Comparison of ENCODE assay signal across 9 cellular contexts in the genomic region with DNA sequence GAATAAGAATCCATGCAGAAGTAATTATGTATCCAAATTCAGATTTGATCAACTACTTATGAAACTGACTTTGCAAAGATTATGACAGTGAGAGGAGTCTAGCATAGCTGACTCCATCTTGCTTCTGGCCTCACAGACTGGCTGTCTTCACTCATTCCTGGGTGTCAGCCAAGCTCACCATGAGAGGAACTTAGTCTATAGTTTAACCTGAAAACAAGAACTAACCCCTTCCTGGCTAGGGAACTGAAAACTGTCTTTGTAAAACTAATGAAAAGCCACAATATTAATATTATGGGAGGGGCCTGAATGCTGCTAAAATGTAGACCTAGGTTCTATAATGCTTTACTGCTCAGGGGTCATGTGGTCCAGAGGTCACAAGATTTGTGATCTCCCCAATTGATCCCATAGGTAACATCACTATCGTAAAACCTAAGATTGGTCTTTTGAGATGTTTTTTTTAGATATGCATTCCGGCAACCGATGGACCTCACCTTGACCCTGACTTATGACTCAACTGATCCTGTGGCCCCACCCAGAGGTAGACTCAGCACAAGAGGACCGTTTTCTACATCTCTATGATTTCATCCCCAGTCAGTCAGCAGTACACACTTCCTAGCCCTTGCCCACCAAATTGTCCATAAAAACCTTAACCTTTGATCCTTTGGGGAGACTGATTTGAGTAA. TPM values are rescaled to one million over a fixed set of nuclear protein-coding genes. Genes with fewer than 3 reads are reported as not detected.
DNase-seq lines count a peak whose midpoint lies in the region; ATAC-seq and FAIRE-seq lines count a peak whose summit lies in the region.
"Had no signal": no experiment of that assay in that cellular context is flagged by ENCODE, and none has a peak within 500 bp of the region (broad histone marks: within the 10 kb centered on the region; RNA-seq: fewer than 3 reads in every experiment).

No MANE protein-coding gene starts in this region.

- no peak overlapping the region for H3K4me3 ChIP-seq in small intestine (ENCODE audit: low read depth in 1 of 2, low read length in 2 of 2)

- ATAC-seq in GM19328 (IDR thresholded peaks at IDR 0.05; ENCODE audit: unreplicated experiment) (peak; percentile 70), HG02852 (IDR thresholded peaks at IDR 0.05; ENCODE audit: unreplicated experiment) (peak; percentile 75)
- ATAC-seq: Panc1 had no signal

- no peaks in the 10 kb centered on the region for H3K36me3 ChIP-seq in small intestine (ENCODE audit: control insufficient read depth in 2 of 2, insufficient read depth in 2 of 2, low read length in 2 of 2)

- H3K4me1 ChIP-seq in small intestine (ENCODE audit: control insufficient read depth in 2 of 2, insufficient read depth in 1 of 2, low read depth in 1 of 2, low read length in 1 of 2) = peaks cover 0 to 7% of the 10 kb centered on the region in 2 donors

- no peak for FAIRE-seq in small intestine (lab: Jason Lieb, UNC)
- FAIRE-seq: H1 had no signal

- H3K27me3 ChIP-seq in small intestine (ENCODE audit: control insufficient read depth in 2 of 2, insufficient read depth in 2 of 2, low read length in 2 of 2) = no peaks in the 10 kb centered on the region

- H3K27ac ChIP-seq in small intestine (ENCODE audit: low read depth in 1 of 2, low read length in 1 of 2) = no peak overlapping the region

- WGBS in small intestine, 3 donors = 32 to 72% (median 54%) methylated on average over 4 of the region's 4 CpGs

- no peaks in the 10 kb centered on the region for H3K9me3 ChIP-seq in small intestine (ENCODE audit: control insufficient read depth, low read depth)

- DNase-seq in RPMI8226 (peak; percentile 69), small intestine (peak; percentile 43), NCI-H2107 (lab: John Stamatoyannopoulos, UW) (no peak), NCI-H1417 (lab: John Stamatoyannopoulos, UW) (no peak), UCSD-AML1 (lab: John Stamatoyannopoulos, UW; ENCODE audit: unreplicated experiment) (no peak)

RNA-seq across cellular contexts. Expression of gene ATP1B1, which starts 55.2 kb away (rescaled TPM):
- 100 to 1,000 TPM; 216 to 240 (median 238) TPM for polyA plus RNA-seq in small intestine

Comparison
In these comparisons a context has a peak if more than half of its experiments do, and no peak if none do; other contexts are left out.
1. DNase-seq: peak in RPMI8226 (single experiment) and small intestine (single experiment); none in NCI-H2107 (single experiment), NCI-H1417 (0 of 3) and UCSD-AML1 (single experiment).